Comparison of ENCODE assay signal across 1 cellular context in the genomic region with DNA sequence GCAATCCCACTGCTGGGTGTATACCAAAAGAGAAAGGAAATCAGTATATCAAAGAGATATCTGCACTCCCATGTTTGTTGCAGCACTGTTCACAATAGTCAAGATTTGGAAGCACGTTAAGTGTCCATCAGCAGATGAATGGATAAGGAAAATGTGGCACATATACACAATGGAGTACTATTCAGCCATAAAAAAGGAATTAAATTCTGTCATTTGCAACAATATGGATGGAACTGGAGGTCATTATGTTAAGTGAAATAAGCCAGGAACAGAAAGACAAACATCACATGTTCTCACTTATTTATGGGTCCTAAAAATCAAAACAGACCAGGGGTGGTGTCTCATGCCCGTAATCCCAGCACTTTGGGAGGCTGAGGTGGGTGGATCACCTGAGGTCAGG. TPM values are rescaled to one million over a fixed set of nuclear protein-coding genes. Genes with fewer than 3 reads are reported as not detected.
"Had no signal": no experiment of that assay in that cellular context is flagged by ENCODE, and none has a peak within 500 bp of the region (broad histone marks: within the 10 kb centered on the region; RNA-seq: fewer than 3 reads in every experiment).

No MANE protein-coding gene starts in this region.

RNA-seq across cellular contexts. Expression of a gene that starts 28.6 kb away (rescaled TPM):
- total RNA-seq: GM23248 had no signal
- polyA plus RNA-seq: GM23248 had no signal
